In genomic region chr3:197811343-197811742, GRCh38 we compare ENCODE assay signal across 11 cellular contexts. TPM values are rescaled to one million over a fixed set of nuclear protein-coding genes. Genes with fewer than 3 reads are reported as not detected.
A peak's percentile ranks its signal among the peaks of the same experiment; 100 is the strongest.
DNase-seq lines count a peak whose midpoint lies in the region; ATAC-seq and TF ChIP-seq lines count a peak whose summit lies in the region.
"Had no signal": no experiment of that assay in that cellular context is flagged by ENCODE, and none has a peak within 500 bp of the region (broad histone marks: within the 10 kb centered on the region; RNA-seq: fewer than 3 reads in every experiment).

No MANE protein-coding gene starts in this region.

- no peak overlapping the region for H3K9ac ChIP-seq in mammary epithelial cell (ENCODE audit: insufficient read depth, low read length)

- ATAC-seq in right cardiac atrium (peak; percentile 74 to 79), HG03139 (IDR thresholded peaks at IDR 0.05; ENCODE audit: unreplicated experiment) (no peak)
- ATAC-seq: activated CD4-positive, alpha-beta T cell treated with anti-CD3 and anti-CD28 coated beads for 36 hours; esophagus mucosa had no signal

- CTCF ChIA-PET in mammary epithelial cell (lab: Charles Lee; ENCODE audit: low non-redundant PET) = no interaction called here

- H2AFZ ChIP-seq in mammary epithelial cell (ENCODE audit: low read depth, low read length) = no peak overlapping the region

- H3K9me3 ChIP-seq in mammary epithelial cell (replicated peaks; ENCODE audit: insufficient read depth, low read length) = no peaks in the 10 kb centered on the region
- H3K9me3 ChIP-seq in right cardiac atrium (ENCODE audit: control insufficient read depth, low read length) = no peaks in the 10 kb centered on the region
- no peaks in the 10 kb centered on the region for H3K9me3 ChIP-seq in testis

- 3% methylated on average over 3 of the region's 3 CpGs for WGBS in mammary epithelial cell (ENCODE audit: low coverage, missing lambda C conversion rate)
- 56% methylated on average over 3 of the region's 3 CpGs for WGBS in right cardiac atrium
- WGBS in testis, 2 donors = 56 to 62% methylated on average over 3 of the region's 3 CpGs

- H3K27me3 ChIP-seq in mammary epithelial cell (ENCODE audit: insufficient read depth, low read length) (no peaks in the 10 kb centered on the region), right cardiac atrium (ENCODE audit: control insufficient read depth, insufficient read depth) (no peaks in the 10 kb centered on the region), testis (no peaks in the 10 kb centered on the region)

- in situ Hi-C loops in mammary epithelial cell (cut with MboI; ENCODE audit: low sequenced_read_pairs in 2 of 2) = no loop called here

- peaks cover 4% of the 10 kb centered on the region for H3K36me3 ChIP-seq in mammary epithelial cell (ENCODE audit: insufficient read depth, low read length)
- H3K36me3 ChIP-seq in testis (ENCODE audit: low read depth, missing control alignments) = no peaks in the 10 kb centered on the region

- TF ChIP-seq CTCF in mammary epithelial cell (conservative IDR thresholded peaks at IDR 0.05 in 1 of 2, IDR thresholded peaks at IDR 0.05 in 1 of 2; ENCODE audit: extremely low read depth in 1 of 2, insufficient read depth in 1 of 2, low read depth in 1 of 2, low read length in 2 of 2) (no peak), testis (IDR thresholded peaks at IDR 0.05) (no peak)

- peak; percentile 78 for DNase-seq in HCEC 1CT
- peak; percentile 86 for DNase-seq in mammary epithelial cell
- DNase-seq in right cardiac atrium = peak in 2 of 3 donors; percentile 63 to 75
- peak; percentile 85 for DNase-seq in testis
- DNase-seq in mucosa of gallbladder (ENCODE audit: low spot score) = no peak
- DNase-seq in GDM1 (lab: John Stamatoyannopoulos, UW) = no peak
- DNase-seq in activated T-cell treated with anti-CD3 and anti-CD28 coated beads for 4 hours = no peak
- DNase-seq: activated CD4-positive, alpha-beta T cell treated with anti-CD3 and anti-CD28 coated beads for 36 hours; stimulated activated naive CD4-positive, alpha-beta T cell had no signal

- no peak overlapping the region for H3K4me2 ChIP-seq in mammary epithelial cell (ENCODE audit: insufficient read depth, low read depth, low read length)

- no peak overlapping the region for H3K4me3 ChIP-seq in mammary epithelial cell (replicated peaks in 1 of 3; ENCODE audit: insufficient read depth in 1 of 3, low read depth in 2 of 3, low read length in 3 of 3)
- H3K4me3 ChIP-seq in right cardiac atrium (ENCODE audit: low read length) = no peak overlapping the region
- no peak overlapping the region for H3K4me3 ChIP-seq in testis

- BruUV-seq in mammary epithelial cell (replicated peaks; lab: Mats Ljungman, UMichigan) = no TSS peak

- peaks cover 8% of the 10 kb centered on the region for H3K4me1 ChIP-seq in mammary epithelial cell (ENCODE audit: insufficient read depth, low read length)
- H3K4me1 ChIP-seq in right cardiac atrium (ENCODE audit: control insufficient read depth, insufficient read depth, low read length) = peaks cover 4% of the 10 kb centered on the region
- peaks cover 22% of the 10 kb centered on the region for H3K4me1 ChIP-seq in testis

- no peak for TF ChIP-seq POLR2A in testis (IDR thresholded peaks at IDR 0.05)

- H3K27ac ChIP-seq in mammary epithelial cell (ENCODE audit: insufficient read depth, low read depth, low read length) (no peak overlapping the region), right cardiac atrium (ENCODE audit: low read length) (no peak overlapping the region), testis (peak overlapping the region in 1 of 2 donors; percentile 39)

- no peaks in the 10 kb centered on the region for H4K20me1 ChIP-seq in mammary epithelial cell (ENCODE audit: insufficient read depth, low read length)

- intact Hi-C loops in mammary epithelial cell (cut with micrococcal nuclease) = no loop called here
- intact Hi-C loops in right cardiac atrium (cut with DNase I) = no loop called here
- intact Hi-C loops in testis (cut with DNase I; ENCODE audit: low total_unique reads) = no loop called here

- dilution Hi-C loops in mammary epithelial cell (cut with HindIII; ENCODE audit: low sequenced_read_pairs) = no loop called here

- H3K79me2 ChIP-seq in mammary epithelial cell (ENCODE audit: insufficient read depth, low read length) = peaks cover 84% of the 10 kb centered on the region

RNA-seq across cellular contexts. Expression of gene LRCH3, which starts 20.3 kb away (rescaled TPM):
- total RNA-seq in mammary epithelial cell (10 to 100 TPM; 45.8 to 49.0 TPM), right cardiac atrium (10 to 100 TPM; 23.1 to 27.0 (median 25.1) TPM), testis (100 to 1,000 TPM in 1 of 2 donors, 10 to 100 TPM in 1; 80.2 to 173 TPM), mucosa of gallbladder (54.0 TPM)
- polyA plus RNA-seq in mammary epithelial cell (19.1 TPM), right cardiac atrium (16.3 TPM), testis (ENCODE audit: insufficient read depth, low read depth, low replicate concordance) (43.4 TPM)
- polyA minus RNA-seq in mammary epithelial cell = 123 TPM

Comparison
In these comparisons a context has a peak if more than half of its experiments do, and no peak if none do; other contexts are left out.
1. DNase-seq: peak in HCEC 1CT (single experiment), mammary epithelial cell (single experiment), right cardiac atrium (2 of 3) and testis (single experiment); none in mucosa of gallbladder (single experiment), GDM1 (single experiment) and activated T-cell treated with anti-CD3 and anti-CD28 coated beads for 4 hours (single experiment).